Comparison of ENCODE assay signal across 9 cellular contexts in genomic region chr10:99983280-99983988, GRCh38. TPM values are rescaled to one million over a fixed set of nuclear protein-coding genes. Genes with fewer than 3 reads are reported as not detected.
DNase-seq lines count a peak whose midpoint lies in the region; ATAC-seq, FAIRE-seq and TF ChIP-seq lines count a peak whose summit lies in the region.
"Had no signal": no experiment of that assay in that cellular context is flagged by ENCODE, and none has a peak within 500 bp of the region (broad histone marks: within the 10 kb centered on the region; RNA-seq: fewer than 3 reads in every experiment).

No MANE protein-coding gene starts in this region.

- ATAC-seq in right cardiac atrium, result peak; percentile 84 to 88
- ATAC-seq in naive thymus-derived CD4-positive, alpha-beta T cell, result no peak

- no peak overlapping the region for H3K4me3 Mint-ChIP-seq in naive thymus-derived CD4-positive, alpha-beta T cell
- no peak overlapping the region for H3K4me3 Mint-ChIP-seq in activated T-helper 2 cell treated with anti-CD3 and anti-CD28 coated beads, Interferon-gamma antibody, Interleukin-2, Interleukin-4, amounts not matched to agents 10 μg/mL and 5 μg/mL and 100 μg/mL, durations not matched to agents 14 hours and 24 hours and 36 hours (ENCODE audit: low read depth)

- intact Hi-C loops in right cardiac atrium (cut with DNase I), result no loop called here
- intact Hi-C loops in naive thymus-derived CD4-positive, alpha-beta T cell (cut with micrococcal nuclease), result no loop called here
- intact Hi-C loops in activated T-helper 2 cell treated with anti-CD3 and anti-CD28 coated beads, Interferon-gamma antibody, Interleukin-2, Interleukin-4, amounts not matched to agents 10 μg/mL and 5 μg/mL and 100 μg/mL, durations not matched to agents 14 hours and 24 hours and 36 hours (cut with micrococcal nuclease), result no loop called here

- no peaks in the 10 kb centered on the region for H3K27me3 Mint-ChIP-seq in naive thymus-derived CD4-positive, alpha-beta T cell
- no peaks in the 10 kb centered on the region for H3K27me3 Mint-ChIP-seq in activated T-helper 2 cell treated with anti-CD3 and anti-CD28 coated beads, Interferon-gamma antibody, Interleukin-2, Interleukin-4, amounts not matched to agents 10 μg/mL and 5 μg/mL and 100 μg/mL, durations not matched to agents 14 hours and 24 hours and 36 hours (ENCODE audit: low read depth)

- H3K27me3 ChIP-seq in adipocyte (replicated peaks; ENCODE audit: control insufficient read depth, insufficient read depth, low read length) (no peaks in the 10 kb centered on the region), right cardiac atrium (ENCODE audit: control insufficient read depth, insufficient read depth) (no peaks in the 10 kb centered on the region), small intestine (ENCODE audit: control insufficient read depth in 2 of 2, insufficient read depth in 2 of 2, low read length in 2 of 2) (no peaks in the 10 kb centered on the region)
- no peaks in the 10 kb centered on the region for H3K27me3 ChIP-seq in naive thymus-derived CD4-positive, alpha-beta T cell (ENCODE audit: control insufficient read depth in 2 of 2, insufficient read depth in 2 of 2, low read length in 2 of 2)

- 38% methylated on average over 16 of the region's 16 CpGs for WGBS in right cardiac atrium
- 44 to 65% (median 54%) methylated on average over 16 of the region's 16 CpGs for WGBS in small intestine, 3 donors

- POLR2A ChIA-PET in naive thymus-derived CD4-positive, alpha-beta T cell (lab: Charles Lee), result interaction anchor here (0.6 kb wide), 1 partner anchor 249 kb away, joined by 3 read pairs; no protein-coding TSS in a partner anchor
- POLR2A ChIA-PET in GM10248 (lab: Yijun Ruan, JAX), result no interaction called here

- H3K9me3 ChIP-seq in adipocyte (ENCODE audit: control insufficient read depth, low read length) (no peaks in the 10 kb centered on the region), right cardiac atrium (ENCODE audit: control insufficient read depth, low read length) (no peaks in the 10 kb centered on the region), small intestine (ENCODE audit: control insufficient read depth, low read depth) (no peaks in the 10 kb centered on the region)
- no peaks in the 10 kb centered on the region for H3K9me3 ChIP-seq in naive thymus-derived CD4-positive, alpha-beta T cell (ENCODE audit: control insufficient read depth in 2 of 3, low read length in 3 of 3)

- no peaks in the 10 kb centered on the region for H3K9me3 Mint-ChIP-seq in naive thymus-derived CD4-positive, alpha-beta T cell
- H3K9me3 Mint-ChIP-seq in activated T-helper 2 cell treated with anti-CD3 and anti-CD28 coated beads, Interferon-gamma antibody, Interleukin-2, Interleukin-4, amounts not matched to agents 10 μg/mL and 5 μg/mL and 100 μg/mL, durations not matched to agents 14 hours and 24 hours and 36 hours, result no peaks in the 10 kb centered on the region

- no peak for FAIRE-seq in small intestine (lab: Jason Lieb, UNC)
- FAIRE-seq: colon had no signal

- peak overlapping the region; percentile 65 for H3K9ac ChIP-seq in adipocyte (ENCODE audit: low read length)

- H3K4me1 ChIP-seq in adipocyte (ENCODE audit: control insufficient read depth, insufficient read depth, low read length), result peaks cover 61% of the 10 kb centered on the region
- peaks cover 9% of the 10 kb centered on the region for H3K4me1 ChIP-seq in right cardiac atrium (ENCODE audit: control insufficient read depth, insufficient read depth, low read length)
- peaks cover 5 to 28% of the 10 kb centered on the region in 2 donors for H3K4me1 ChIP-seq in small intestine (ENCODE audit: control insufficient read depth in 2 of 2, insufficient read depth in 1 of 2, low read depth in 1 of 2, low read length in 1 of 2)
- no peaks in the 10 kb centered on the region for H3K4me1 ChIP-seq in naive thymus-derived CD4-positive, alpha-beta T cell (ENCODE audit: control insufficient read depth in 2 of 2, insufficient read depth in 2 of 2, low read length in 2 of 2)

- peaks cover 0 to 7% (median 4%) of the 10 kb centered on the region in 7 donors for H3K4me1 Mint-ChIP-seq in naive thymus-derived CD4-positive, alpha-beta T cell
- peaks cover 11% of the 10 kb centered on the region for H3K4me1 Mint-ChIP-seq in activated T-helper 2 cell treated with anti-CD3 and anti-CD28 coated beads, Interferon-gamma antibody, Interleukin-2, Interleukin-4, amounts not matched to agents 10 μg/mL and 5 μg/mL and 100 μg/mL, durations not matched to agents 14 hours and 24 hours and 36 hours (ENCODE audit: low read depth)

- TF ChIP-seq CTCF in GM12864 (IDR thresholded peaks at IDR 0.05; ENCODE audit: low read depth, low read length, missing control alignments), result no peak
- TF ChIP-seq CTCF in GM10248 (IDR thresholded peaks at IDR 0.05; ENCODE audit: control extremely low read depth, extremely low read depth, low read depth, missing control alignments), result no peak

- CTCF ChIA-PET in naive thymus-derived CD4-positive, alpha-beta T cell (lab: Charles Lee), result interaction anchor here (0.6 kb wide), 1 partner anchor 839 kb away, joined by 3 read pairs; no protein-coding TSS in a partner anchor
- CTCF ChIA-PET in GM10248 (lab: Yijun Ruan, JAX), result interaction anchor here (0.8 to 15.0 kb wide), 11 partner anchors 7 to 344 kb away, joined by 3 to 162 read pairs (median 5); partner anchors contain the start of gene DNMBP

- H3K36me3 ChIP-seq in adipocyte (ENCODE audit: control insufficient read depth, insufficient read depth, low read length, severe bottlenecking) (peaks cover 17% of the 10 kb centered on the region), small intestine (ENCODE audit: control insufficient read depth in 2 of 2, insufficient read depth in 2 of 2, low read length in 2 of 2) (no peaks in the 10 kb centered on the region)
- no peaks in the 10 kb centered on the region for H3K36me3 ChIP-seq in naive thymus-derived CD4-positive, alpha-beta T cell (ENCODE audit: control insufficient read depth in 2 of 3, insufficient read depth in 3 of 3, low read length in 3 of 3)

- H3K27ac ChIP-seq in right cardiac atrium (ENCODE audit: low read length), result peak overlapping the region; percentile 23
- peak overlapping the region; percentile 58 to 79 for H3K27ac ChIP-seq in small intestine (ENCODE audit: low read depth in 1 of 2, low read length in 1 of 2)
- no peak overlapping the region for H3K27ac ChIP-seq in naive thymus-derived CD4-positive, alpha-beta T cell (ENCODE audit: low read depth, low read length)

- peaks cover 0 to 4% (median 3%) of the 10 kb centered on the region in 5 donors for H3K36me3 Mint-ChIP-seq in naive thymus-derived CD4-positive, alpha-beta T cell
- H3K36me3 Mint-ChIP-seq in activated T-helper 2 cell treated with anti-CD3 and anti-CD28 coated beads, Interferon-gamma antibody, Interleukin-2, Interleukin-4, amounts not matched to agents 10 μg/mL and 5 μg/mL and 100 μg/mL, durations not matched to agents 14 hours and 24 hours and 36 hours (ENCODE audit: low read depth), result no peaks in the 10 kb centered on the region

- H3K4me3 ChIP-seq in GM12864 (ENCODE audit: low read depth, low read length) (peak overlapping the region; percentile 50), adipocyte (ENCODE audit: low read length) (peak overlapping the region; percentile 54), right cardiac atrium (ENCODE audit: low read length) (no peak overlapping the region), small intestine (ENCODE audit: low read depth in 1 of 2, low read length in 2 of 2) (no peak overlapping the region)
- H3K4me3 ChIP-seq in naive thymus-derived CD4-positive, alpha-beta T cell (ENCODE audit: low read length), result no peak overlapping the region

- no peak for DNase-seq in GM12864 (ENCODE audit: low read depth)
- peak; percentile 90 for DNase-seq in adipocyte (ENCODE audit: low read depth)
- peak; percentile 52 to 70 (median 65) for DNase-seq in right cardiac atrium
- DNase-seq in small intestine, result peak; percentile 79
- no peak for DNase-seq in naive thymus-derived CD4-positive, alpha-beta T cell
- DNase-seq in SHP77 treated with DMSO at 0.1 percent for 48 hours (lab: John Stamatoyannopoulos, UW), result no peak
- DNase-seq in GM10248 (ENCODE audit: extremely low spot score), result no peak
- no peak for DNase-seq in activated T-helper 2 cell treated with anti-CD3 and anti-CD28 coated beads, Interferon-gamma antibody, Interleukin-2, Interleukin-4, amounts not matched to agents 10 μg/mL and 5 μg/mL and 100 μg/mL, durations not matched to agents 14 hours and 24 hours and 36 hours (ENCODE audit: low spot score)

- H3K27ac Mint-ChIP-seq in naive thymus-derived CD4-positive, alpha-beta T cell, result peak overlapping the region in 1 of 9 donors; percentile 51
- H3K27ac Mint-ChIP-seq in activated T-helper 2 cell treated with anti-CD3 and anti-CD28 coated beads, Interferon-gamma antibody, Interleukin-2, Interleukin-4, amounts not matched to agents 10 μg/mL and 5 μg/mL and 100 μg/mL, durations not matched to agents 14 hours and 24 hours and 36 hours, result no peak overlapping the region

RNA-seq across cellular contexts. Expression of gene DNMBP, which starts 26.3 kb away (rescaled TPM):
- 10 to 100 TPM in 1 of 4 donors, 1 to 10 TPM in 3; 7.6 to 10.0 (median 8.0) TPM for total RNA-seq in right cardiac atrium
- polyA plus RNA-seq in right cardiac atrium (5.5 TPM), small intestine (10 to 100 TPM; 18.4 to 34.2 (median 21.8) TPM)
- 1 to 10 TPM; 2.8 to 8.5 (median 4.4) TPM for total RNA-seq in naive thymus-derived CD4-positive, alpha-beta T cell
- under 1 TPM; 0.40 to 0.94 TPM for polyA plus RNA-seq in naive thymus-derived CD4-positive, alpha-beta T cell
- 1.0 and 1.2 TPM in 2 replicates for total RNA-seq in activated T-helper 2 cell treated with anti-CD3 and anti-CD28 coated beads, Interferon-gamma antibody, Interleukin-2, Interleukin-4, amounts not matched to agents 10 μg/mL and 5 μg/mL and 100 μg/mL, durations not matched to agents 14 hours and 24 hours and 36 hours

Comparison
In these comparisons a context has a peak if more than half of its experiments do, and no peak if none do; other contexts are left out.
1. DNase-seq: peak in adipocyte (single experiment), right cardiac atrium (3 of 3) and small intestine (single experiment); none in GM12864 (single experiment), naive thymus-derived CD4-positive, alpha-beta T cell (0 of 9), SHP77 treated with DMSO at 0.1 percent for 48 hours (single experiment), GM10248 (single experiment) and activated T-helper 2 cell treated with anti-CD3 and anti-CD28 coated beads, Interferon-gamma antibody, Interleukin-2, Interleukin-4, amounts not matched to agents 10 μg/mL and 5 μg/mL and 100 μg/mL, durations not matched to agents 14 hours and 24 hours and 36 hours (single experiment).
2. H3K4me3 ChIP-seq: peak in GM12864 (single experiment) and adipocyte (single experiment); none in right cardiac atrium (single experiment), small intestine (0 of 2) and naive thymus-derived CD4-positive, alpha-beta T cell (single experiment).